14 cellular contexts compared by ENCODE assay signal in genomic region chr6:158758941-158759479, GRCh38.
DNase-seq lines count a peak whose midpoint lies in the region; ATAC-seq and TF ChIP-seq lines count a peak whose summit lies in the region.
"Had no signal": no experiment of that assay in that cellular context is flagged by ENCODE, and none has a peak within 500 bp of the region (broad histone marks: within the 10 kb centered on the region; RNA-seq: fewer than 3 reads in every experiment).

No MANE protein-coding gene starts in this region.

- H3K9me3 ChIP-seq in OCI-LY7 (ENCODE audit: low read length), result no peaks in the 10 kb centered on the region
- H3K9me3 ChIP-seq: lower lobe of right lung, pancreas had no signal

- no peaks in the 10 kb centered on the region for H3K9me3 Mint-ChIP-seq in central memory CD8-positive, alpha-beta T cell
- no peaks in the 10 kb centered on the region for H3K9me3 Mint-ChIP-seq in stimulated activated naive B cell treated with anti-CD40 and anti-IgM and Interleukin-4, amounts not matched to agents 10 μg/mL and 1 μg/mL and 100 μg/mL, for 72 hours

- H3K27ac Mint-ChIP-seq in central memory CD8-positive, alpha-beta T cell (ENCODE audit: low read depth), result peak overlapping the region; percentile 22
- peak overlapping the region; percentile 70 for H3K27ac Mint-ChIP-seq in stimulated activated naive B cell treated with anti-CD40 and anti-IgM and Interleukin-4, amounts not matched to agents 10 μg/mL and 1 μg/mL and 100 μg/mL, for 72 hours

- H3K27me3 Mint-ChIP-seq in central memory CD8-positive, alpha-beta T cell, result no peaks in the 10 kb centered on the region
- H3K27me3 Mint-ChIP-seq in stimulated activated naive B cell treated with anti-CD40 and anti-IgM and Interleukin-4, amounts not matched to agents 10 μg/mL and 1 μg/mL and 100 μg/mL, for 72 hours, result no peaks in the 10 kb centered on the region

- H3K79me2 ChIP-seq in OCI-LY7 (ENCODE audit: insufficient read depth, low read depth, low read length), result no peaks in the 10 kb centered on the region

- intact Hi-C loops in cardiac septum (cut with DNase I) (no loop called here), left ventricle myocardium superior (cut with micrococcal nuclease) (no loop called here), OCI-LY7 (cut with micrococcal nuclease; ENCODE audit: unreplicated experiment) (no loop called here)

- no peak overlapping the region for H3K4me2 ChIP-seq in OCI-LY7 (ENCODE audit: low read length)

- H3K4me1 Mint-ChIP-seq in central memory CD8-positive, alpha-beta T cell, result peaks cover 9% of the 10 kb centered on the region
- H3K4me1 Mint-ChIP-seq in stimulated activated naive B cell treated with anti-CD40 and anti-IgM and Interleukin-4, amounts not matched to agents 10 μg/mL and 1 μg/mL and 100 μg/mL, for 72 hours, result peaks cover 7 to 18% of the 10 kb centered on the region in 2 donors

- H3K4me1 ChIP-seq in OCI-LY7 (ENCODE audit: insufficient read depth, low read length, poor library complexity, severe bottlenecking), result no peaks in the 10 kb centered on the region
- H3K4me1 ChIP-seq: lower lobe of right lung, pancreas had no signal

- H3K4me3 ChIP-seq in OCI-LY7 (ENCODE audit: low read depth, low read length, poor library complexity, severe bottlenecking), result no peak overlapping the region
- H3K4me3 ChIP-seq: lower lobe of right lung, pancreas had no signal

- no peak overlapping the region for H3K4me3 Mint-ChIP-seq in central memory CD8-positive, alpha-beta T cell
- no peak overlapping the region for H3K4me3 Mint-ChIP-seq in stimulated activated naive B cell treated with anti-CD40 and anti-IgM and Interleukin-4, amounts not matched to agents 10 μg/mL and 1 μg/mL and 100 μg/mL, for 72 hours

- H2AFZ ChIP-seq in OCI-LY7 (ENCODE audit: low read length), result no peak overlapping the region

- H3K9me2 ChIP-seq in OCI-LY7 (ENCODE audit: insufficient read depth, low read length), result no peaks in the 10 kb centered on the region

- BruUV-seq in OCI-LY7 (replicated peaks; lab: Mats Ljungman, UMichigan), result no TSS peak

- CTCF ChIA-PET in OCI-LY7 (lab: Charles Lee; ENCODE audit: unreplicated experiment), result no interaction called here

- no peak overlapping the region for H3K27ac ChIP-seq in OCI-LY7 (ENCODE audit: low read depth, low read length, poor library complexity, severe bottlenecking)
- H3K27ac ChIP-seq: lower lobe of right lung, pancreas had no signal

- no peak for ATAC-seq in left ventricle myocardium superior
- no peak for ATAC-seq in central memory CD8-positive, alpha-beta T cell (replicated peaks; ENCODE audit: extremely low read depth, poor library complexity, severe bottlenecking)
- ATAC-seq in stimulated activated naive B cell treated with anti-CD40 and anti-IgM and Interleukin-4, amounts not matched to agents 10 μg/mL and 1 μg/mL and 100 μg/mL, for 72 hours (replicated peaks), result peak in 1 of 2 donors; percentile 25
- ATAC-seq in GM19467 (IDR thresholded peaks at IDR 0.05; ENCODE audit: unreplicated experiment), result no peak
- no peak for ATAC-seq in GM19452 (IDR thresholded peaks at IDR 0.05; ENCODE audit: unreplicated experiment)

- peaks cover 1% of the 10 kb centered on the region; the same call in 1 of the 2 replicates for H3K36me3 ChIP-seq in OCI-LY7 (ENCODE audit: insufficient read depth, low read length)
- H3K36me3 ChIP-seq: pancreas had no signal

- POLR2A ChIA-PET in OCI-LY7 (lab: Charles Lee), result interaction anchor here (0.8 kb wide), 1 partner anchor 15 kb away, joined by 3 read pairs; no protein-coding TSS in a partner anchor

- H3K36me3 Mint-ChIP-seq in central memory CD8-positive, alpha-beta T cell (ENCODE audit: insufficient read depth), result peaks cover 50% of the 10 kb centered on the region
- H3K36me3 Mint-ChIP-seq in stimulated activated naive B cell treated with anti-CD40 and anti-IgM and Interleukin-4, amounts not matched to agents 10 μg/mL and 1 μg/mL and 100 μg/mL, for 72 hours, result peaks cover 5 to 41% of the 10 kb centered on the region in 2 donors

- TF ChIP-seq CTCF in OCI-LY7 (conservative IDR thresholded peaks at IDR 0.05; ENCODE audit: low read length), result no peak

- DNase-seq in cardiac septum (ENCODE audit: low spot score) (peak; percentile 57), left ventricle myocardium superior (no peak), NCI-H2196 treated with DMSO at 0.1 percent for 48 hours (lab: John Stamatoyannopoulos, UW; ENCODE audit: unreplicated experiment) (peak; percentile 30), OCI-LY7 (ENCODE audit: low spot score) (no peak)
- DNase-seq in central memory CD8-positive, alpha-beta T cell (ENCODE audit: low spot score in 2 of 2), result no peak
- no peak for DNase-seq in stimulated activated naive B cell treated with anti-CD40 and anti-IgM and Interleukin-4, amounts not matched to agents 10 μg/mL and 1 μg/mL and 100 μg/mL, for 72 hours
- DNase-seq: GDM1; hippocampal formation; lower lobe of right lung; pancreas; stimulated activated CD4-positive, alpha-beta T cell treated with anti-CD3 and anti-CD28 coated beads, Interleukin-1b, Interleukin-23, amount 100 ng/mL, for 48 hours; stimulated activated naive CD4-positive, alpha-beta T cell treated with Interleukin-2 at 50 U/mL for 16 hours had no signal

- H4K20me1 ChIP-seq in OCI-LY7 (ENCODE audit: insufficient read depth, low read length), result no peaks in the 10 kb centered on the region

Comparison
In these comparisons a context has a peak if more than half of its experiments do, and no peak if none do; other contexts are left out.
1. DNase-seq: peak in cardiac septum (single experiment) and NCI-H2196 treated with DMSO at 0.1 percent for 48 hours (single experiment); none in left ventricle myocardium superior (single experiment), central memory CD8-positive, alpha-beta T cell (0 of 2), stimulated activated naive B cell treated with anti-CD40 and anti-IgM and Interleukin-4, amounts not matched to agents 10 μg/mL and 1 μg/mL and 100 μg/mL, for 72 hours (single experiment) and OCI-LY7 (single experiment).